ENCODE assay signal across 13 cellular contexts in genomic region chr1:203299180-203299579, GRCh38. TPM values are rescaled to one million over a fixed set of nuclear protein-coding genes. Genes with fewer than 3 reads are reported as not detected.
A peak's percentile ranks its signal among the peaks of the same experiment; 100 is the strongest.
DNase-seq lines count a peak whose midpoint lies in the region; ATAC-seq, FAIRE-seq and TF ChIP-seq lines count a peak whose summit lies in the region.
"Had no signal": no experiment of that assay in that cellular context is flagged by ENCODE, and none has a peak within 500 bp of the region (broad histone marks: within the 10 kb centered on the region; RNA-seq: fewer than 3 reads in every experiment).

No MANE protein-coding gene starts in this region.

- TF ChIP-seq CTCF in GM12878 (IDR thresholded peaks at IDR 0.05 in 2 of 3, conservative IDR thresholded peaks at IDR 0.05 in 1 of 3; ENCODE audit: control insufficient read depth in 2 of 3, extremely low read depth in 1 of 3, insufficient read depth in 1 of 3, low read depth in 3 of 3, low read length in 3 of 3): no peak

- TF ChIP-seq EP300 in GM12878 (IDR thresholded peaks at IDR 0.05; ENCODE audit: borderline replicate concordance in 1 of 2, control insufficient read depth in 1 of 2, low read depth in 2 of 2, low read length in 2 of 2): 0 out of 4 replicates have a peak, but pooled peaks of 1 of the 2 experiments have one; percentile 13

- no peaks in the 10 kb centered on the region for H4K20me1 ChIP-seq in GM12878 (ENCODE audit: control insufficient read depth, insufficient read depth)

- BruUV-seq in GM12878 (replicated peaks; lab: Mats Ljungman, UMichigan): no TSS peak

- no peak; the same call in 1 of the 2 replicates for TF ChIP-seq POLR2A in GM12878 (IDR thresholded peaks at IDR 0.05; ENCODE audit: low read depth, low read length)

- peak; percentile 45 for ATAC-seq in HG03135 (IDR thresholded peaks at IDR 0.05; ENCODE audit: unreplicated experiment)
- ATAC-seq in GM12878: peak; percentile 72
- ATAC-seq in HG03095 (IDR thresholded peaks at IDR 0.05; ENCODE audit: unreplicated experiment): no peak
- no peak for ATAC-seq in left cardiac atrium
- ATAC-seq: foreskin keratinocyte had no signal

- RAD21 ChIA-PET in GM12878 (lab: Charles Lee; ENCODE audit: unreplicated experiment): interaction anchor here (0.9 to 2.8 kb wide), 11 partner anchors 10 to 41 kb away, joined by 3 to 23 read pairs (median 5); no protein-coding TSS in a partner anchor

- H3K4me3 ChIP-seq in GM12878: peak overlapping the region; percentile 43; the same call in 1 of the 2 replicates

- DNase-seq in COR-L47 (lab: John Stamatoyannopoulos, UW) (peak; percentile 16), GM19239 (ENCODE audit: insufficient read length, low spot score) (no peak), GM12878 (ENCODE audit: low read depth, low spot score) (no peak), NCI-H446 treated with DMSO at 0.1 percent for 48 hours (lab: John Stamatoyannopoulos, UW) (no peak), NCI-H187 (lab: John Stamatoyannopoulos, UW) (no peak), left cardiac atrium (no peak)
- DNase-seq: activated naive CD8-positive, alpha-beta T cell treated with anti-CD3 and anti-CD28 coated beads, Interleukin-2, amount 10 ng/mL, durations not matched to agents 7 days and 5 days; cortex of kidney; foreskin keratinocyte; NCI-H1417 treated with DMSO at 0.1 percent for 48 hours had no signal

- no peaks in the 10 kb centered on the region for H3K9me3 ChIP-seq in GM12878 (replicated peaks; ENCODE audit: control insufficient read depth, insufficient read depth, low read length)

- POLR2A ChIA-PET in GM12878 (lab: Charles Lee): interaction anchor here (0.6 to 4.4 kb wide), 7 partner anchors 8 to 22 kb away, joined by 3 to 146 read pairs (median 7); no protein-coding TSS in a partner anchor

- no peaks in the 10 kb centered on the region for H3K36me3 ChIP-seq in GM12878 (ENCODE audit: control insufficient read depth in 2 of 2, insufficient read depth in 2 of 2, low read length in 1 of 2)

- H2AFZ ChIP-seq in GM12878 (ENCODE audit: control insufficient read depth, low read depth, low read length): peak overlapping the region; percentile 11

- SMC1A ChIA-PET in GM12878 (lab: Charles Lee; ENCODE audit: uncharacterized antibody, unreplicated experiment): interaction anchor here (0.8 to 3.5 kb wide), 7 partner anchors 11 to 157 kb away, joined by 3 to 74 read pairs (median 11); no protein-coding TSS in a partner anchor

- intact Hi-C loops in GM12878 (cut with micrococcal nuclease; ENCODE audit: unreplicated experiment) (no loop called here), left cardiac atrium (cut with DNase I) (no loop called here)

- CTCF ChIA-PET in GM12878 (lab: Yijun Ruan, JAX): interaction anchor here (0.6 to 4.4 kb wide), 15 partner anchors 10 to 189 kb away, joined by 3 to 70 read pairs (median 6); no protein-coding TSS in a partner anchor

- FAIRE-seq in GM19239 (lab: Jason Lieb, UNC): peak; percentile 79
- FAIRE-seq in GM12878 (lab: Jason Lieb, UNC): no peak
- FAIRE-seq: G401.6 had no signal

- H3K79me2 ChIP-seq in GM12878 (ENCODE audit: control insufficient read depth, insufficient read depth, low read length): peaks cover 5% of the 10 kb centered on the region

- peak overlapping the region; percentile 80 for H3K27ac ChIP-seq in GM12878 (ENCODE audit: control insufficient read depth, insufficient read depth)
- H3K27ac ChIP-seq: foreskin keratinocyte had no signal

- H3K9ac ChIP-seq in GM12878 (ENCODE audit: control insufficient read depth, insufficient read depth, low read length): peak overlapping the region; percentile 64

- 17% methylated on average over 4 of the region's 4 CpGs for WGBS in GM12878 (ENCODE audit: insufficient coverage, insufficient replicate concordance, low lambda C conversion rate, missing lambda C conversion rate)

- no peaks in the 10 kb centered on the region for H3K27me3 ChIP-seq in GM12878 (replicated peaks in 1 of 2; ENCODE audit: control insufficient read depth in 2 of 2, insufficient read depth in 2 of 2, low read length in 1 of 2)
- H3K27me3 ChIP-seq: foreskin keratinocyte had no signal

- TF ChIP-seq RAD21 in GM12878 (IDR thresholded peaks at IDR 0.05; ENCODE audit: insufficient read depth, low read depth, low read length): no peak

- H3K4me2 ChIP-seq in GM12878 (ENCODE audit: control insufficient read depth, insufficient read depth): peak overlapping the region; percentile 91

- peaks cover 55% of the 10 kb centered on the region for H3K4me1 ChIP-seq in GM12878 (ENCODE audit: control insufficient read depth, insufficient read depth, low read length)

- in situ Hi-C loops in GM12878 (cut with MboI): loop anchor here (25.0 kb wide), 1 partner anchor 1213 kb away; the partner anchor contains the start of gene MDM4

TF ChIP-seq in GM12878, 131 proteins besides CTCF, POLR2A, EP300 and RAD21 (continues in another document):
- TF ChIP-seq CHD1 (IDR thresholded peaks at IDR 0.05; ENCODE audit: low read depth, low read length): no peak
- no peak for TF ChIP-seq CREM (IDR thresholded peaks at IDR 0.05; ENCODE audit: low read depth)
- TF ChIP-seq BHLHE40 (IDR thresholded peaks at IDR 0.05; ENCODE audit: borderline replicate concordance in 1 of 2, low read depth in 2 of 2, low read length in 1 of 2): peak in 1 of 2 experiments; percentile 45; a peak in 1 of 4 replicates
- TF ChIP-seq CHD2 (IDR thresholded peaks at IDR 0.05; ENCODE audit: borderline replicate concordance, low read depth, low read length): no peak
- no peak for TF ChIP-seq NR2C2 (IDR thresholded peaks at IDR 0.05; ENCODE audit: borderline replicate concordance, control insufficient read depth, insufficient read length, low read depth)
- TF ChIP-seq TCF12 (IDR thresholded peaks at IDR 0.05; ENCODE audit: low read depth, low read length): peak; percentile 72; the same call in 1 of the 2 replicates
- no peak for TF ChIP-seq NFXL1 (IDR thresholded peaks at IDR 0.05; ENCODE audit: borderline replicate concordance)
- TF ChIP-seq MAX (IDR thresholded peaks at IDR 0.05; ENCODE audit: low read depth, low read length): no peak
- 0 out of 2 replicates have a peak, but pooled peaks have one; percentile 13 for TF ChIP-seq DPF2 (IDR thresholded peaks at IDR 0.05)
- 0 out of 2 replicates have a peak, but pooled peaks have one; percentile 20 for TF ChIP-seq YY1 (IDR thresholded peaks at IDR 0.05; ENCODE audit: low read depth, low read length)
- no peak for TF ChIP-seq CREB1 (IDR thresholded peaks at IDR 0.05; ENCODE audit: low read depth)
- peak; percentile 9; the same call in 1 of the 2 replicates for TF ChIP-seq IKZF1 (conservative IDR thresholded peaks at IDR 0.05)
- TF ChIP-seq CBX3 (IDR thresholded peaks at IDR 0.05; ENCODE audit: borderline replicate concordance, low read depth): no peak
- TF ChIP-seq RFX5 (IDR thresholded peaks at IDR 0.05; ENCODE audit: low read depth, low read length): no peak
- 0 out of 2 replicates have a peak, but pooled peaks have one; percentile 15 for TF ChIP-seq TCF3 (IDR thresholded peaks at IDR 0.05; ENCODE audit: borderline replicate concordance, insufficient read depth, low read depth, low read length)
- peak; percentile 8 for TF ChIP-seq MEF2B (IDR thresholded peaks at IDR 0.05; ENCODE audit: partially characterized antibody, poor library complexity, severe bottlenecking)
- no peak for TF ChIP-seq EED (IDR thresholded peaks at IDR 0.05; ENCODE audit: low read depth)
- TF ChIP-seq NR2F1 (conservative IDR thresholded peaks at IDR 0.05): 0 out of 2 replicates have a peak, but pooled peaks have one; percentile 11

RNA-seq across cellular contexts. Expression of gene BTG2, which starts 6.1 kb away (rescaled TPM):
- 76.6 and 80.8 TPM in 2 replicates for total RNA-seq in GM12878 (2013; cell fraction: nucleolus; rRNA removed)
- total RNA-seq in GM12878 (2014; rRNA removed): 127 and 144 TPM in 2 replicates
- total RNA-seq in GM12878 (2014; rRNA removed; fragmentation: Illumina TruSeq; extraction: Trizol): 66.4 and 68.1 TPM in 2 replicates
- 109 TPM in 2 replicates for total RNA-seq in GM12878 (2021)
- polyA plus RNA-seq in GM12878 (2011; ENCODE audit: low read depth): 33.7 TPM
- 131 and 136 TPM in 2 replicates for polyA plus RNA-seq in GM12878 (2011; rRNA removed)
- polyA plus RNA-seq in GM12878 (2011; cell fraction: cytosol; rRNA removed): 145 and 154 TPM in 2 replicates
- polyA plus RNA-seq in GM12878 (2011; cell fraction: nucleus; rRNA removed): 101 and 145 TPM in 2 replicates
- polyA plus RNA-seq in GM12878 (2012): 41.9 and 88.4 TPM in 2 replicates
- polyA plus RNA-seq in GM12878 (2014; fragmentation: Illumina TruSeq; extraction: Trizol): 93.3 and 104 TPM in 2 replicates
- 10 to 100 TPM; 23.3 to 37.2 TPM for polyA plus RNA-seq in GM12878 (2014; fragmentation: Nextera tagmentation; extraction: Ambion mirVana)
- polyA plus RNA-seq in GM12878 (2014; rRNA removed): 160 and 187 TPM in 2 replicates
- 100 to 1,000 TPM in 1 of 2 experiments, 10 to 100 TPM in 1; 91.0 to 103 TPM for polyA plus RNA-seq in GM12878 (2016; fragmentation: Nextera tagmentation; extraction: Ambion mirVana)
- polyA minus RNA-seq in GM12878 (2011; rRNA and poly(A)+ RNA removed): 90.9 and 155 TPM in 2 replicates
- 84.2 and 93.8 TPM in 2 replicates for polyA minus RNA-seq in GM12878 (2011; cell fraction: cytosol; rRNA and poly(A)+ RNA removed)
- polyA minus RNA-seq in GM12878 (2011; cell fraction: nucleus; rRNA and poly(A)+ RNA removed): 110 and 138 TPM in 2 replicates
- 100 to 1,000 TPM; 187 to 259 TPM for total RNA-seq in left cardiac atrium

RNA-seq across cellular contexts. Expression of gene FMOD, which starts 51.7 kb away (rescaled TPM):
- total RNA-seq in GM12878 (2013; cell fraction: nucleolus; rRNA removed): 0.17 TPM in 1 of 2 replicates, not detected in the other
- not detected in 2 replicates for total RNA-seq in GM12878 (2014; rRNA removed)
- not detected in 2 replicates for total RNA-seq in GM12878 (2014; rRNA removed; fragmentation: Illumina TruSeq; extraction: Trizol)
- 0.19 and 0.26 TPM in 2 replicates for total RNA-seq in GM12878 (2021)
- 0.08 TPM for polyA plus RNA-seq in GM12878 (2011; ENCODE audit: low read depth)
- polyA plus RNA-seq in GM12878 (2011; rRNA removed): 0.11 and 0.27 TPM in 2 replicates
- 0.13 and 0.15 TPM in 2 replicates for polyA plus RNA-seq in GM12878 (2011; cell fraction: cytosol; rRNA removed)
- 0.06 and 0.07 TPM in 2 replicates for polyA plus RNA-seq in GM12878 (2011; cell fraction: nucleus; rRNA removed)
- 0.07 TPM in 1 of 2 replicates, not detected in the other for polyA plus RNA-seq in GM12878 (2012)
- 0.03 TPM in 1 of 2 replicates, not detected in the other for polyA plus RNA-seq in GM12878 (2014; fragmentation: Illumina TruSeq; extraction: Trizol)
- not detected for polyA plus RNA-seq in GM12878 (2014; fragmentation: Nextera tagmentation; extraction: Ambion mirVana)
- not detected in 2 replicates for polyA plus RNA-seq in GM12878 (2014; rRNA removed)
- polyA plus RNA-seq in GM12878 (2016; fragmentation: Nextera tagmentation; extraction: Ambion mirVana): not detected
- polyA minus RNA-seq in GM12878 (2011; rRNA and poly(A)+ RNA removed): 0.10 TPM in 1 of 2 replicates, not detected in the other
- polyA minus RNA-seq in GM12878 (2011; cell fraction: cytosol; rRNA and poly(A)+ RNA removed): not detected in 2 replicates
- polyA minus RNA-seq in GM12878 (2011; cell fraction: nucleus; rRNA and poly(A)+ RNA removed): 0.12 TPM in 1 of 2 replicates, not detected in the other
- 10 to 100 TPM; 33.3 to 51.6 TPM for total RNA-seq in left cardiac atrium
- total RNA-seq: activated naive CD8-positive, alpha-beta T cell treated with anti-CD3 and anti-CD28 coated beads, Interleukin-2, amount 10 ng/mL, durations not matched to agents 7 days and 5 days had no signal

Comparison
In these comparisons a context has a peak if more than half of its experiments do, and no peak if none do; other contexts are left out.
1. ATAC-seq: peak in HG03135 (single experiment) and GM12878 (single experiment); none in HG03095 (single experiment) and left cardiac atrium (0 of 2).
2. RNA of gene FMOD, which starts 51.7 kb away (total RNA-seq): 33.3 to 51.6 TPM in left cardiac atrium; 0.17 to 0.26 TPM in GM12878; every median in the first group is over 10 times any median in the second.